ENCODE assay signal across 14 cellular contexts in genomic region chr1:103220503-103221095, GRCh38.
DNase-seq lines count a peak whose midpoint lies in the region; ATAC-seq and TF ChIP-seq lines count a peak whose summit lies in the region.
"Had no signal": no experiment of that assay in that cellular context is flagged by ENCODE, and none has a peak within 500 bp of the region (broad histone marks: within the 10 kb centered on the region; RNA-seq: fewer than 3 reads in every experiment).

No MANE protein-coding gene starts in this region.

- H3K27ac Mint-ChIP-seq in nephron progenitor cell = peak overlapping the region; percentile 90
- H3K27ac Mint-ChIP-seq: activated T-cell treated with anti-CD3 and anti-CD28 coated beads, Interleukin-2, amount 50 U/mL, for 24 hours; B cell had no signal

- POLR2A ChIA-PET in BJ (lab: Charles Lee) = interaction anchor here (0.5 to 0.6 kb wide), 2 partner anchors 154 to 200 kb away, joined by 3 read pairs; no protein-coding TSS in a partner anchor

- H3K27me3 Mint-ChIP-seq in nephron progenitor cell (ENCODE audit: low read depth, poor library complexity) = peaks cover 2% of the 10 kb centered on the region
- H3K27me3 Mint-ChIP-seq: activated T-cell treated with anti-CD3 and anti-CD28 coated beads, Interleukin-2, amount 50 U/mL, for 24 hours; B cell had no signal

- H3K27ac ChIP-seq in upper lobe of left lung = no peak overlapping the region
- H3K27ac ChIP-seq: colonic mucosa had no signal

- peaks cover 6% of the 10 kb centered on the region for H3K4me1 Mint-ChIP-seq in nephron progenitor cell
- H3K4me1 Mint-ChIP-seq: B cell had no signal

- no peak for TF ChIP-seq CTCF in BJ (IDR thresholded peaks at IDR 0.05; ENCODE audit: insufficient read depth, low read depth, low read length)
- TF ChIP-seq CTCF in nephron progenitor cell (IDR thresholded peaks at IDR 0.05) = no peak
- TF ChIP-seq CTCF in upper lobe of left lung (IDR thresholded peaks at IDR 0.05) = no peak

- no peaks in the 10 kb centered on the region for H3K9me3 ChIP-seq in upper lobe of left lung
- H3K9me3 ChIP-seq: colonic mucosa had no signal

- H3K36me3 Mint-ChIP-seq in nephron progenitor cell (ENCODE audit: low read depth) = no peaks in the 10 kb centered on the region

- H3K9me3 Mint-ChIP-seq in nephron progenitor cell = no peaks in the 10 kb centered on the region
- H3K9me3 Mint-ChIP-seq: activated T-cell treated with anti-CD3 and anti-CD28 coated beads, Interleukin-2, amount 50 U/mL, for 24 hours had no signal

- TF ChIP-seq EP300 in upper lobe of left lung (IDR thresholded peaks at IDR 0.05) = no peak

- CTCF ChIA-PET in BJ (lab: Yijun Ruan, JAX) = interaction anchor here (0.9 to 1.2 kb wide), 3 partner anchors 11 to 115 kb away, joined by 3 to 4 read pairs (median 3); no protein-coding TSS in a partner anchor

- DNase-seq in BJ (ENCODE audit: low read depth) (peak; percentile 78), NCI-H226 (peak; percentile 41), epidermal melanocyte (ENCODE audit: insufficient read length, low spot score) (peak; percentile 14), nephron progenitor cell (no peak), upper lobe of left lung (no peak), NCI-H1092 treated with DMSO at 0.1 percent for 48 hours (lab: John Stamatoyannopoulos, UW) (no peak)
- no peak for DNase-seq in stimulated activated CD4-positive, alpha-beta T cell treated with anti-CD3 and anti-CD28 coated beads, Interleukin-12 subunit alpha, Interleukin-12 subunit beta, amount 100 ng/mL, for 4 hours
- DNase-seq: activated T-cell treated with anti-CD3 and anti-CD28 coated beads, Interleukin-2, amount 50 U/mL, for 24 hours; colonic mucosa; DMS53; erythroblast; mammary epithelial cell had no signal

- whole genome bisulfite sequencing in upper lobe of left lung, 2 donors = 78 to 81% methylated on average over 3 of the region's 3 CpGs

- H3K27me3 ChIP-seq in BJ (ENCODE audit: control insufficient read depth, insufficient read depth, low read length) = no peaks in the 10 kb centered on the region
- no peaks in the 10 kb centered on the region for H3K27me3 ChIP-seq in upper lobe of left lung
- H3K27me3 ChIP-seq: colonic mucosa had no signal

- H3K36me3 ChIP-seq in BJ (ENCODE audit: control insufficient read depth, insufficient read depth, low read length) (no peaks in the 10 kb centered on the region), upper lobe of left lung (no peaks in the 10 kb centered on the region)
- H3K36me3 ChIP-seq: colonic mucosa had no signal

- H3K4me3 ChIP-seq in BJ (ENCODE audit: low read depth, low read length) (no peak overlapping the region), upper lobe of left lung (no peak overlapping the region)
- H3K4me3 ChIP-seq: colonic mucosa had no signal

- no peak overlapping the region for H3K4me3 Mint-ChIP-seq in nephron progenitor cell
- H3K4me3 Mint-ChIP-seq: activated T-cell treated with anti-CD3 and anti-CD28 coated beads, Interleukin-2, amount 50 U/mL, for 24 hours; B cell had no signal

- TF ChIP-seq POLR2A in upper lobe of left lung (IDR thresholded peaks at IDR 0.05) = no peak

- no peaks in the 10 kb centered on the region for H3K4me1 ChIP-seq in upper lobe of left lung
- H3K4me1 ChIP-seq: colonic mucosa had no signal

- ATAC-seq in upper lobe of left lung (ENCODE audit: low FRiP score in 2 of 2) = no peak
- no peak for ATAC-seq in GM19455 (IDR thresholded peaks at IDR 0.05; ENCODE audit: unreplicated experiment)

Comparison
In these comparisons a context has a peak if more than half of its experiments do, and no peak if none do; other contexts are left out.
1. DNase-seq: peak in BJ (single experiment), NCI-H226 (single experiment) and epidermal melanocyte (single experiment); none in nephron progenitor cell (single experiment), upper lobe of left lung (0 of 2), NCI-H1092 treated with DMSO at 0.1 percent for 48 hours (single experiment) and stimulated activated CD4-positive, alpha-beta T cell treated with anti-CD3 and anti-CD28 coated beads, Interleukin-12 subunit alpha, Interleukin-12 subunit beta, amount 100 ng/mL, for 4 hours (single experiment).